In genomic region chr6:1515781-1516180, GRCh38 we compare ENCODE assay signal across 33 cellular contexts.
"Had no signal": no experiment of that assay in that cellular context is flagged by ENCODE, and none has a peak within 500 bp of the region (broad histone marks: within the 10 kb centered on the region; RNA-seq: fewer than 3 reads in every experiment).

No MANE protein-coding gene starts in this region.

- FAIRE-seq: astrocyte, bronchial epithelial cell had no signal

- H3K9me3 ChIP-seq: adrenal gland, body of pancreas had no signal

- H3K27ac ChIP-seq: adrenal gland, ascending aorta, body of pancreas, brain microvascular endothelial cell, breast epithelium, cardiac muscle cell had no signal

- DNase-seq: activated effector memory CD4-positive, alpha-beta T cell treated with anti-CD3 and anti-CD28 coated beads, Interleukin-2, amount 50 U/mL, for 16 hours; activated effector memory CD4-positive, alpha-beta T cell treated with Interleukin-2 at 50 U/mL for 16 hours; activated gamma-delta T cell; activated gamma-delta T cell treated with Interleukin-2 at 50 U/mL for 16 hours; activated naive CD4-positive, alpha-beta T cell; activated naive CD4-positive, alpha-beta T cell treated with anti-CD3 and anti-CD28 coated beads for 36 hours; activated naive CD4-positive, alpha-beta T cell treated with anti-CD3 and anti-CD28 coated beads, Interleukin-2, amount 10 ng/mL, durations not matched to agents 7 days and 5 days; activated naive CD4-positive, alpha-beta T cell treated with anti-CD3 and anti-CD28 coated beads, Interleukin-2, amount 50 U/mL, for 16 hours; activated naive CD4-positive, alpha-beta T cell treated with Interleukin-2 at 50 U/mL for 16 hours; activated naive CD8-positive, alpha-beta T cell treated with anti-CD3 and anti-CD28 coated beads for 36 hours; activated naive CD8-positive, alpha-beta T cell treated with anti-CD3 and anti-CD28 coated beads, Interleukin-2, amount 10 ng/mL, durations not matched to agents 7 days and 5 days; activated naive CD8-positive, alpha-beta T cell treated with anti-CD3 and anti-CD28 coated beads, Interleukin-2, amount 50 U/mL, for 24 hours; activated T-cell treated with anti-CD3 and anti-CD28 coated beads, Interleukin-2, amount 50 U/mL, for 24 hours; activated T-cell treated with anti-CD3 and anti-CD28 coated beads, Interleukin-2, amount 50 U/mL, for 4 hours; activated T-cell treated with anti-CD3 and anti-CD28 coated beads, Interleukin-2, amount 50 U/mL, for 48 hours; activated T-cell treated with anti-CD3 and anti-CD28 coated beads, Interleukin-2, amount 50 U/mL, for 72 hours; adrenal gland; amniotic stem cell; amygdala; anterior cingulate cortex; aorta; body of pancreas; brain microvascular endothelial cell; caudate nucleus; central memory CD4-positive, alpha-beta T cell; cerebellar nuclear complex had no signal

- ATAC-seq: activated naive CD4-positive, alpha-beta T cell treated with anti-CD3 and anti-CD28 coated beads, Interleukin-2, amount 50 U/mL, for 72 hours; activated naive CD8-positive, alpha-beta T cell treated with anti-CD3 and anti-CD28 coated beads, Interleukin-2, amount 50 U/mL, for 24 hours; activated T-cell treated with anti-CD3 and anti-CD28 coated beads, Interleukin-2, amount 50 U/mL, for 4 hours; activated T-cell treated with anti-CD3 and anti-CD28 coated beads, Interleukin-2, amount 50 U/mL, for 72 hours; activated T-helper 17 cell treated with anti-CD3 and anti-CD28 coated beads, Interleukin-2, amount 50 U/mL, for 72 hours; body of pancreas had no signal

- H3K4me3 ChIP-seq: adrenal gland, ascending aorta, body of pancreas, breast epithelium, cardiac muscle cell had no signal

- H3K36me3 ChIP-seq: adrenal gland, ascending aorta, brain microvascular endothelial cell, breast epithelium, cardiac muscle cell had no signal

- H3K4me1 ChIP-seq: adrenal gland, ascending aorta, body of pancreas, breast epithelium had no signal

- H3K27me3 ChIP-seq: adrenal gland, ascending aorta, body of pancreas, brain microvascular endothelial cell, breast epithelium, cardiac muscle cell had no signal
